In the genomic region with DNA sequence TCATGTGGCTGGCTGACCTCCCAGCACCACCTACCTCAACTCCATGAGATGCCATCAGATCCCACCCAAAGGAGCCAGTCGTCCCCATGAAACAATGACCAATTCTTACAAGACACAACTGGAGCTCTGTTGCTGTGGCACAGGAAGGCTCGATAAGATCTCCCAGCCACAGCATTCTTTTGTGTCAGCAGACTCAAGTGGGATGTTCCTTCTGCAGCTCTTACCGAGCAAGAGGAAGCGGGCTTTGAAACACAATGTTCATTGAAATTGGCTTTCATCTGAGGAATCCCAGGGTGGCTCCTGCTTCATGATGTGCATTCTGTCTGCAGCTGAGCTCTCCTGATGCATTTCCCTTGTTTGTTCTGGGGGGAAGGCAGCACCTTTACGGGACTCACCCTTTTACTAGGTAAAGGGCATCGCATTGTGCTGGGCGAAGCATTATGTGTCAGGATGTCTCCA, we compare ENCODE assay signal across 1 cellular context.
TF ChIP-seq lines count a peak whose summit lies in the region.

No MANE protein-coding gene starts in this region.

TF ChIP-seq in HepG2, 621 proteins besides CTCF, POLR2A, EP300 and RAD21 (continued from another document):
- TF ChIP-seq, protein P1, sequence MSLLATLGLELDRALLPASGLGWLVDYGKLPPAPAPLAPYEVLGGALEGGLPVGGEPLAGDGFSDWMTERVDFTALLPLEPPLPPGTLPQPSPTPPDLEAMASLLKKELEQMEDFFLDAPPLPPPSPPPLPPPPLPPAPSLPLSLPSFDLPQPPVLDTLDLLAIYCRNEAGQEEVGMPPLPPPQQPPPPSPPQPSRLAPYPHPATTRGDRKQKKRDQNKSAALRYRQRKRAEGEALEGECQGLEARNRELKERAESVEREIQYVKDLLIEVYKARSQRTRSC (CRISPR knock-in tag; IDR thresholded peaks at IDR 0.05; ENCODE audit: low read depth), result no peak
- TF ChIP-seq TCF7L2 (IDR thresholded peaks at IDR 0.05; ENCODE audit: low read depth, low read length) (no peak), MTA1 (CRISPR knock-in tag; IDR thresholded peaks at IDR 0.05; ENCODE audit: borderline replicate concordance) (no peak), RBFOX2 (IDR thresholded peaks at IDR 0.05; ENCODE audit: low read depth, low read length) (no peak), THAP11 (CRISPR knock-in tag; IDR thresholded peaks at IDR 0.05) (no peak), ZNF253 (CRISPR knock-in tag; IDR thresholded peaks at IDR 0.05; ENCODE audit: borderline replicate concordance) (no peak), ATF7-NPFF (CRISPR knock-in tag; IDR thresholded peaks at IDR 0.05; ENCODE audit: low read depth) (no peak), LCORL (IDR thresholded peaks at IDR 0.05) (no peak), LCORL (CRISPR knock-in tag; IDR thresholded peaks at IDR 0.05) (no peak), AGO2 (optimal IDR thresholded peaks at IDR 0.05; ENCODE audit: low read depth, low read length) (no peak), NFIB (CRISPR knock-in tag; IDR thresholded peaks at IDR 0.05; ENCODE audit: borderline replicate concordance) (no peak), ZBTB3 (CRISPR knock-in tag; IDR thresholded peaks at IDR 0.05; ENCODE audit: borderline replicate concordance, low read depth) (no peak), GATAD1 (CRISPR knock-in tag; IDR thresholded peaks at IDR 0.05) (no peak)
- TF ChIP-seq, protein P2, sequence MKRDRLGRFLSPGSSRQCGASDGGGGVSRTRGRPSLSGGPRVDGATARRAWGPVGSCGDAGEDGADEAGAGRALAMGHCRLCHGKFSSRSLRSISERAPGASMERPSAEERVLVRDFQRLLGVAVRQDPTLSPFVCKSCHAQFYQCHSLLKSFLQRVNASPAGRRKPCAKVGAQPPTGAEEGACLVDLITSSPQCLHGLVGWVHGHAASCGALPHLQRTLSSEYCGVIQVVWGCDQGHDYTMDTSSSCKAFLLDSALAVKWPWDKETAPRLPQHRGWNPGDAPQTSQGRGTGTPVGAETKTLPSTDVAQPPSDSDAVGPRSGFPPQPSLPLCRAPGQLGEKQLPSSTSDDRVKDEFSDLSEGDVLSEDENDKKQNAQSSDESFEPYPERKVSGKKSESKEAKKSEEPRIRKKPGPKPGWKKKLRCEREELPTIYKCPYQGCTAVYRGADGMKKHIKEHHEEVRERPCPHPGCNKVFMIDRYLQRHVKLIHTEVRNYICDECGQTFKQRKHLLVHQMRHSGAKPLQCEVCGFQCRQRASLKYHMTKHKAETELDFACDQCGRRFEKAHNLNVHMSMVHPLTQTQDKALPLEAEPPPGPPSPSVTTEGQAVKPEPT (CRISPR knock-in tag; IDR thresholded peaks at IDR 0.05; ENCODE audit: low read depth), result no peak
- TF ChIP-seq, protein P3, sequence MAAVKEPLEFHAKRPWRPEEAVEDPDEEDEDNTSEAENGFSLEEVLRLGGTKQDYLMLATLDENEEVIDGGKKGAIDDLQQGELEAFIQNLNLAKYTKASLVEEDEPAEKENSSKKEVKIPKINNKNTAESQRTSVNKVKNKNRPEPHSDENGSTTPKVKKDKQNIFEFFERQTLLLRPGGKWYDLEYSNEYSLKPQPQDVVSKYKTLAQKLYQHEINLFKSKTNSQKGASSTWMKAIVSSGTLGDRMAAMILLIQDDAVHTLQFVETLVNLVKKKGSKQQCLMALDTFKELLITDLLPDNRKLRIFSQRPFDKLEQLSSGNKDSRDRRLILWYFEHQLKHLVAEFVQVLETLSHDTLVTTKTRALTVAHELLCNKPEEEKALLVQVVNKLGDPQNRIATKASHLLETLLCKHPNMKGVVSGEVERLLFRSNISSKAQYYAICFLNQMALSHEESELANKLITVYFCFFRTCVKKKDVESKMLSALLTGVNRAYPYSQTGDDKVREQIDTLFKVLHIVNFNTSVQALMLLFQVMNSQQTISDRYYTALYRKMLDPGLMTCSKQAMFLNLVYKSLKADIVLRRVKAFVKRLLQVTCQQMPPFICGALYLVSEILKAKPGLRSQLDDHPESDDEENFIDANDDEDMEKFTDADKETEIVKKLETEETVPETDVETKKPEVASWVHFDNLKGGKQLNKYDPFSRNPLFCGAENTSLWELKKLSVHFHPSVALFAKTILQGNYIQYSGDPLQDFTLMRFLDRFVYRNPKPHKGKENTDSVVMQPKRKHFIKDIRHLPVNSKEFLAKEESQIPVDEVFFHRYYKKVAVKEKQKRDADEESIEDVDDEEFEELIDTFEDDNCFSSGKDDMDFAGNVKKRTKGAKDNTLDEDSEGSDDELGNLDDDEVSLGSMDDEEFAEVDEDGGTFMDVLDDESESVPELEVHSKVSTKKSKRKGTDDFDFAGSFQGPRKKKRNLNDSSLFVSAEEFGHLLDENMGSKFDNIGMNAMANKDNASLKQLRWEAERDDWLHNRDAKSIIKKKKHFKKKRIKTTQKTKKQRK (IDR thresholded peaks at IDR 0.05; ENCODE audit: low read length), result no peak
